In genomic region chr6:75317503-75318206, GRCh38 we compare ENCODE assay signal across 11 cellular contexts. TPM values are rescaled to one million over a fixed set of nuclear protein-coding genes. Genes with fewer than 3 reads are reported as not detected.
DNase-seq lines count a peak whose midpoint lies in the region; TF ChIP-seq lines count a peak whose summit lies in the region.
"Had no signal": no experiment of that assay in that cellular context is flagged by ENCODE, and none has a peak within 500 bp of the region (broad histone marks: within the 10 kb centered on the region; RNA-seq: fewer than 3 reads in every experiment).

No MANE protein-coding gene starts in this region.

- H3K36me3 Mint-ChIP-seq in chondrocyte (ENCODE audit: low read depth) = peaks cover 8% of the 10 kb centered on the region

- no peak overlapping the region for H3K4me3 ChIP-seq in HFF-Myc (replicated peaks; ENCODE audit: low read depth, low read length)
- H3K4me3 ChIP-seq: pancreas had no signal

- H3K9me3 Mint-ChIP-seq in chondrocyte (ENCODE audit: low read depth) = peaks cover 9% of the 10 kb centered on the region
- H3K9me3 Mint-ChIP-seq: activated CD4-positive, alpha-beta T cell treated with anti-CD3 and anti-CD28 coated beads, Interleukin-2, amount 10 ng/mL, durations not matched to agents 7 days and 5 days had no signal

- TF ChIP-seq CTCF in HFF-Myc (IDR thresholded peaks at IDR 0.05; ENCODE audit: low read depth, low read length, missing control alignments) = no peak
- no peak for TF ChIP-seq CTCF in chondrocyte (IDR thresholded peaks at IDR 0.05)

- no peaks in the 10 kb centered on the region for H3K27me3 Mint-ChIP-seq in chondrocyte (ENCODE audit: low read depth)

- peaks cover 23% of the 10 kb centered on the region for H3K4me1 Mint-ChIP-seq in chondrocyte (ENCODE audit: low read depth)
- H3K4me1 Mint-ChIP-seq: activated CD4-positive, alpha-beta T cell treated with anti-CD3 and anti-CD28 coated beads, Interleukin-2, amount 10 ng/mL, durations not matched to agents 7 days and 5 days had no signal

- DNase-seq in HFF-Myc (ENCODE audit: extremely low read depth, low read depth) (peak; percentile 25), chondrocyte (ENCODE audit: low spot score) (no peak), hepatic stellate cell (ENCODE audit: low spot score) (peak; percentile 24), stromal cell of bone marrow (ENCODE audit: low read depth) (peak; percentile 28), NCI-H1048 (lab: John Stamatoyannopoulos, UW) (no peak), MV-4-11 (lab: John Stamatoyannopoulos, UW) (no peak)
- DNase-seq in activated CD4-positive, alpha-beta T cell treated with anti-CD3 and anti-CD28 coated beads, Interleukin-2, amount 50 U/mL, for 1 hour = no peak
- DNase-seq: activated CD4-positive, alpha-beta T cell treated with anti-CD3 and anti-CD28 coated beads, Interleukin-2, amount 10 ng/mL, durations not matched to agents 7 days and 5 days; activated gamma-delta T cell treated with Interleukin-2 at 50 U/mL for 16 hours; NCI-H748 treated with DMSO at 0.1 percent for 48 hours; pancreas had no signal

- no peak overlapping the region for H3K4me3 Mint-ChIP-seq in chondrocyte (ENCODE audit: unreplicated experiment)
- H3K4me3 Mint-ChIP-seq: activated CD4-positive, alpha-beta T cell treated with anti-CD3 and anti-CD28 coated beads, Interleukin-2, amount 10 ng/mL, durations not matched to agents 7 days and 5 days had no signal

- peak overlapping the region; percentile 89 for H3K27ac Mint-ChIP-seq in chondrocyte (ENCODE audit: unreplicated experiment)
- H3K27ac Mint-ChIP-seq: activated CD4-positive, alpha-beta T cell treated with anti-CD3 and anti-CD28 coated beads, Interleukin-2, amount 10 ng/mL, durations not matched to agents 7 days and 5 days had no signal

RNA-seq across cellular contexts. Expression of gene TMEM30A, which starts 33.1 kb away (rescaled TPM):
- 146 to 189 TPM (median 154 TPM) in 3 replicates for total RNA-seq in chondrocyte

Comparison
In these comparisons a context has a peak if more than half of its experiments do, and no peak if none do; other contexts are left out.
1. DNase-seq: peak in HFF-Myc (single experiment), hepatic stellate cell (single experiment) and stromal cell of bone marrow (single experiment); none in chondrocyte (single experiment), NCI-H1048 (single experiment), activated CD4-positive, alpha-beta T cell treated with anti-CD3 and anti-CD28 coated beads, Interleukin-2, amount 50 U/mL, for 1 hour (single experiment) and MV-4-11 (single experiment).